In the genomic region with DNA sequence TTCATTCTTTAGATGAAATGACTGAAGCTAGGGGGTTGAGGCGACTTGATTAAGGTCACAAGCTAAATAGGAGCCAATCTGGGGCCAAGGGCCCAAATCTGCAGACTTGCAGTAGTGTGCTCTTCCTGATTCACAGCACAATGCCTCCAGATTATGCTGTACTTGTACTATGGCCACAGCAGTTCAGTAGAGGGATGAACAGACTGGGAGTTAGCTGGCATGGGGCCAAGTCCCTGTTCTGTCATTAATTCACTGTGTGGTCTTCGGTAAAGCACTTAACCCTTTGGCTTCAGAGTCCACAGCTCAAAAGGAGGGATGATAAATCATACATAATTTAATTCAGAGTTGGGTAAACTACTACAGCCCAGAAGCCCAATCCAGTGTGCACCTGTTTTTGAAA, we compare ENCODE assay signal across 13 cellular contexts.
"Had no signal": no experiment of that assay in that cellular context is flagged by ENCODE, and none has a peak within 500 bp of the region (broad histone marks: within the 10 kb centered on the region; RNA-seq: fewer than 3 reads in every experiment).

No MANE protein-coding gene starts in this region.

- H3K36me3 ChIP-seq: breast epithelium, sigmoid colon, upper lobe of right lung had no signal

- H3K4me3 ChIP-seq: breast epithelium, psoas muscle, sigmoid colon, upper lobe of right lung had no signal

- H3K9me3 ChIP-seq: breast epithelium, psoas muscle, sigmoid colon, upper lobe of right lung had no signal

- FAIRE-seq: TTC549 had no signal

- H3K27ac Mint-ChIP-seq: activated naive CD4-positive, alpha-beta T cell treated with anti-CD3 and anti-CD28 coated beads, Interleukin-2, amount 50 U/mL, for 24 hours; natural killer cell treated with Interleukin-12 subunit alpha and Interleukin-12 subunit beta and Interleukin-15 and Interleukin-18, amount 100 ng/mL, for 72 hours had no signal

- H3K4me1 ChIP-seq: breast epithelium, psoas muscle, sigmoid colon, upper lobe of right lung had no signal

- H3K4me1 Mint-ChIP-seq: activated naive CD4-positive, alpha-beta T cell treated with anti-CD3 and anti-CD28 coated beads, Interleukin-2, amount 50 U/mL, for 24 hours had no signal

- H3K27me3 Mint-ChIP-seq: activated naive CD4-positive, alpha-beta T cell treated with anti-CD3 and anti-CD28 coated beads, Interleukin-2, amount 50 U/mL, for 24 hours had no signal

- H3K36me3 Mint-ChIP-seq: activated naive CD4-positive, alpha-beta T cell treated with anti-CD3 and anti-CD28 coated beads, Interleukin-2, amount 50 U/mL, for 24 hours; natural killer cell treated with Interleukin-12 subunit alpha and Interleukin-12 subunit beta and Interleukin-15 and Interleukin-18, amount 100 ng/mL, for 72 hours had no signal

- H3K4me3 Mint-ChIP-seq: activated naive CD4-positive, alpha-beta T cell treated with anti-CD3 and anti-CD28 coated beads, Interleukin-2, amount 50 U/mL, for 24 hours; natural killer cell treated with Interleukin-12 subunit alpha and Interleukin-12 subunit beta and Interleukin-15 and Interleukin-18, amount 100 ng/mL, for 72 hours had no signal

- H3K27ac ChIP-seq: breast epithelium, psoas muscle, sigmoid colon, upper lobe of right lung had no signal

- H3K27me3 ChIP-seq: breast epithelium, sigmoid colon, upper lobe of right lung had no signal

- ATAC-seq: left lobe of liver; natural killer cell treated with Interleukin-12 subunit alpha and Interleukin-12 subunit beta and Interleukin-15 and Interleukin-18, amount 100 ng/mL, for 72 hours; psoas muscle; upper lobe of right lung had no signal

- DNase-seq: activated CD4-positive, CD25-positive, alpha-beta regulatory T cell; amygdala; psoas muscle; sigmoid colon; stimulated activated CD4-positive, alpha-beta T cell treated with anti-CD3 and anti-CD28 coated beads, Interleukin-2, amount 100 ng/mL, for 24 hours; stimulated activated naive CD4-positive, alpha-beta T cell treated with Interleukin-2 at 50 U/mL for 16 hours; T-helper 2 cell; upper lobe of right lung had no signal
